Comparison of ENCODE assay signal across 19 cellular contexts in genomic region chr1:240705584-240705983, GRCh38.
DNase-seq lines count a peak whose midpoint lies in the region; ATAC-seq and TF ChIP-seq lines count a peak whose summit lies in the region.
"Had no signal": no experiment of that assay in that cellular context is flagged by ENCODE, and none has a peak within 500 bp of the region (broad histone marks: within the 10 kb centered on the region; RNA-seq: fewer than 3 reads in every experiment).

No MANE protein-coding gene starts in this region.

- H2AFZ ChIP-seq in fibroblast of lung (ENCODE audit: low read length) (no peak overlapping the region), neural progenitor cell (replicated peaks) (no peak overlapping the region)

- H3K4me3 Mint-ChIP-seq in neural progenitor cell (no peak overlapping the region), CD14-positive monocyte (no peak overlapping the region)
- H3K4me3 Mint-ChIP-seq: activated CD4-positive, alpha-beta T cell treated with anti-CD3 and anti-CD28 coated beads, Interleukin-2, amount 10 ng/mL, durations not matched to agents 7 days and 5 days; CD4-positive, CD25-positive, alpha-beta regulatory T cell had no signal

- H3K27me3 Mint-ChIP-seq in neural progenitor cell (ENCODE audit: insufficient read depth, low read depth) (no peaks in the 10 kb centered on the region), CD14-positive monocyte (ENCODE audit: low read depth in 3 of 3) (peaks cover 0 to 1% (median 0%) of the 10 kb centered on the region in 3 donors)
- H3K27me3 Mint-ChIP-seq: activated CD4-positive, alpha-beta T cell treated with anti-CD3 and anti-CD28 coated beads, Interleukin-2, amount 10 ng/mL, durations not matched to agents 7 days and 5 days; CD4-positive, CD25-positive, alpha-beta regulatory T cell had no signal

- H3F3A ChIP-seq in neural progenitor cell (ENCODE audit: low read depth) = no peaks in the 10 kb centered on the region

- H3K9ac ChIP-seq in fibroblast of lung (ENCODE audit: insufficient read depth, low read length) (no peak overlapping the region), skeletal muscle satellite cell (ENCODE audit: low read depth, low read length) (no peak overlapping the region), neural progenitor cell (no peak overlapping the region)

- H3K79me2 ChIP-seq in fibroblast of lung (ENCODE audit: control insufficient read depth, insufficient read depth, low read length) (no peaks in the 10 kb centered on the region), neural progenitor cell (ENCODE audit: low read depth) (no peaks in the 10 kb centered on the region)

- H3K27ac ChIP-seq in fibroblast of lung (ENCODE audit: insufficient read depth, low read length) (no peak overlapping the region), neural progenitor cell (no peak overlapping the region)
- H3K27ac ChIP-seq: sigmoid colon had no signal

- DNase-seq in EL (peak; percentile 50), fibroblast of lung (ENCODE audit: low read depth in 2 of 2) (peak; percentile 40 to 83), neural progenitor cell (ENCODE audit: low spot score) (no peak), CD14-positive monocyte (ENCODE audit: low spot score) (no peak)
- no peak for DNase-seq in stimulated activated CD4-positive, alpha-beta T cell treated with anti-CD3 and anti-CD28 coated beads, Interleukin-2, amount 100 ng/mL, for 24 hours
- DNase-seq: activated CD4-positive, alpha-beta T cell treated with anti-CD3 and anti-CD28 coated beads, Interleukin-2, amount 10 ng/mL, durations not matched to agents 7 days and 5 days; activated CD8-positive, alpha-beta memory T cell treated with anti-CD3 and anti-CD28 coated beads, Interleukin-2, amount 50 U/mL, for 4 hours; activated effector memory CD4-positive, alpha-beta T cell treated with anti-CD3 and anti-CD28 coated beads, Interleukin-2, amount 50 U/mL, for 16 hours; CD4-positive, CD25-positive, alpha-beta regulatory T cell; cortex of kidney; DMS53; glutamatergic neuron; MM.1S; NCI-H2227 treated with DMSO at 0.1 percent for 48 hours; sigmoid colon; stimulated activated CD4-positive, alpha-beta T cell treated with anti-CD3 and anti-CD28 coated beads, Interleukin-4, amount 100 ng/mL, for 1 hour; SW 1271 had no signal

- peak; percentile 72 for ATAC-seq in SK-N-SH treated with all-trans-retinoic acid at 6 μM for 48 hours

- H3K4me2 ChIP-seq in fibroblast of lung (ENCODE audit: extremely low read depth, insufficient read depth, low read length) (peak overlapping the region; percentile 8), skeletal muscle satellite cell (ENCODE audit: low read length) (peak overlapping the region; percentile 20), neural progenitor cell (no peak overlapping the region)

- H3K36me3 Mint-ChIP-seq in neural progenitor cell (no peaks in the 10 kb centered on the region), CD14-positive monocyte (no peaks in the 10 kb centered on the region)
- H3K36me3 Mint-ChIP-seq: CD4-positive, CD25-positive, alpha-beta regulatory T cell had no signal

- H3K4me1 ChIP-seq in fibroblast of lung (ENCODE audit: control insufficient read depth, extremely low read depth, insufficient read depth, low read length) (peaks cover 10% of the 10 kb centered on the region), skeletal muscle satellite cell (ENCODE audit: control insufficient read depth, insufficient read depth, low read length) (peaks cover 21% of the 10 kb centered on the region), neural progenitor cell (no peaks in the 10 kb centered on the region)

- H3K27ac Mint-ChIP-seq in neural progenitor cell (no peak overlapping the region), CD14-positive monocyte (no peak overlapping the region)
- H3K27ac Mint-ChIP-seq: activated CD4-positive, alpha-beta T cell treated with anti-CD3 and anti-CD28 coated beads, Interleukin-2, amount 10 ng/mL, durations not matched to agents 7 days and 5 days; CD4-positive, CD25-positive, alpha-beta regulatory T cell had no signal

- H3K27me3 ChIP-seq in fibroblast of lung (ENCODE audit: control insufficient read depth, insufficient read depth, low read length) (no peaks in the 10 kb centered on the region), skeletal muscle satellite cell (ENCODE audit: control insufficient read depth, insufficient read depth, low read length) (peaks cover 9% of the 10 kb centered on the region), neural progenitor cell (no peaks in the 10 kb centered on the region)
- H3K27me3 ChIP-seq: sigmoid colon had no signal

- H3K36me3 ChIP-seq in fibroblast of lung (ENCODE audit: control insufficient read depth, insufficient read depth, low read length) (no peaks in the 10 kb centered on the region), skeletal muscle satellite cell (ENCODE audit: insufficient read depth, low read length) (no peaks in the 10 kb centered on the region), neural progenitor cell (no peaks in the 10 kb centered on the region)
- H3K36me3 ChIP-seq: sigmoid colon had no signal

- no peaks in the 10 kb centered on the region for H4K20me1 ChIP-seq in fibroblast of lung (ENCODE audit: control insufficient read depth, extremely low read depth, insufficient read depth, low read length)
- no peaks in the 10 kb centered on the region for H4K20me1 ChIP-seq in neural progenitor cell (ENCODE audit: low read depth)

- H3K4me3 ChIP-seq in fibroblast of lung (replicated peaks in 1 of 4; ENCODE audit: control extremely low read depth in 1 of 4, insufficient read depth in 1 of 4, low read depth in 3 of 4, low read length in 4 of 4) (no peak overlapping the region), skeletal muscle satellite cell (ENCODE audit: low read length) (no peak overlapping the region), neural progenitor cell (no peak overlapping the region)
- H3K4me3 ChIP-seq: sigmoid colon had no signal

- no peaks in the 10 kb centered on the region for H3K4me1 Mint-ChIP-seq in neural progenitor cell
- no peaks in the 10 kb centered on the region for H3K4me1 Mint-ChIP-seq in CD14-positive monocyte
- H3K4me1 Mint-ChIP-seq: activated CD4-positive, alpha-beta T cell treated with anti-CD3 and anti-CD28 coated beads, Interleukin-2, amount 10 ng/mL, durations not matched to agents 7 days and 5 days; CD4-positive, CD25-positive, alpha-beta regulatory T cell had no signal

- H3K9me3 ChIP-seq in fibroblast of lung (ENCODE audit: control insufficient read depth, insufficient read depth, low read depth, low read length) (no peaks in the 10 kb centered on the region), skeletal muscle satellite cell (replicated peaks; ENCODE audit: low read length) (no peaks in the 10 kb centered on the region), neural progenitor cell (ENCODE audit: low read depth) (no peaks in the 10 kb centered on the region)
- H3K9me3 ChIP-seq: sigmoid colon had no signal

- TF ChIP-seq CTCF in fibroblast of lung (conservative IDR thresholded peaks at IDR 0.05 in 1 of 2, IDR thresholded peaks at IDR 0.05 in 1 of 2; ENCODE audit: low read depth in 1 of 2, low read length in 2 of 2) (no peak), neural progenitor cell (IDR thresholded peaks at IDR 0.05) (no peak), CD14-positive monocyte (IDR thresholded peaks at IDR 0.05) (no peak)

- intact Hi-C loops in CD14-positive monocyte (cut with micrococcal nuclease) = no loop called here

- H3K9me3 Mint-ChIP-seq in neural progenitor cell (no peaks in the 10 kb centered on the region), CD14-positive monocyte (peaks cover 0 to 12% (median 0%) of the 10 kb centered on the region in 7 donors)
- H3K9me3 Mint-ChIP-seq: activated CD4-positive, alpha-beta T cell treated with anti-CD3 and anti-CD28 coated beads, Interleukin-2, amount 10 ng/mL, durations not matched to agents 7 days and 5 days had no signal

TF ChIP-seq in SK-N-SH treated with all-trans-retinoic acid at 6 μM for 48 hours, 23 proteins besides CTCF, POLR2A, EP300 and RAD21:
- TF ChIP-seq CREB5 (CRISPR knock-in tag; IDR thresholded peaks at IDR 0.05; ENCODE audit: low read depth) (no peak), TOX (CRISPR knock-in tag; IDR thresholded peaks at IDR 0.05; ENCODE audit: borderline replicate concordance) (peak; percentile 45; the same call in 1 of the 2 replicates), POU6F1 (CRISPR knock-in tag; IDR thresholded peaks at IDR 0.05; ENCODE audit: borderline replicate concordance, low read depth) (no peak)
TF ChIP-seq in SK-N-SH treated with all-trans-retinoic acid at 6 μM for 48 hours: peak in this region for 1.

Comparison
In these comparisons a context has a peak if more than half of its experiments do, and no peak if none do; other contexts are left out.
1. DNase-seq: peak in EL (single experiment) and fibroblast of lung (2 of 2); none in stimulated activated CD4-positive, alpha-beta T cell treated with anti-CD3 and anti-CD28 coated beads, Interleukin-2, amount 100 ng/mL, for 24 hours (0 of 2), neural progenitor cell (single experiment) and CD14-positive monocyte (single experiment).